In genomic region chr2:25376750-25377621, GRCh38 we compare ENCODE assay signal across 8 cellular contexts. TPM values are rescaled to one million over a fixed set of nuclear protein-coding genes. Genes with fewer than 3 reads are reported as not detected.
DNase-seq lines count a peak whose midpoint lies in the region; ATAC-seq and TF ChIP-seq lines count a peak whose summit lies in the region.

No MANE protein-coding gene starts in this region.

- CTCF ChIA-PET in CD4-positive, alpha-beta memory T cell (lab: Charles Lee; ENCODE audit: partially characterized antibody): interaction anchor here (0.8 to 8.7 kb wide), 21 partner anchors 9 to 214 kb away, joined by 3 to 161 read pairs (median 4); partner anchors contain the start of gene DNMT3A

- H3K36me3 Mint-ChIP-seq in CD4-positive, alpha-beta memory T cell: peaks cover 6% of the 10 kb centered on the region in 2 donors

- no peak for TF ChIP-seq POLR2A in right lobe of liver (IDR thresholded peaks at IDR 0.05)

- no peaks in the 10 kb centered on the region for H3K9me3 ChIP-seq in CD4-positive, alpha-beta memory T cell (ENCODE audit: control insufficient read depth in 1 of 2, low read length in 2 of 2)
- H3K9me3 ChIP-seq in right lobe of liver: no peaks in the 10 kb centered on the region

- peaks cover 19 to 36% (median 23%) of the 10 kb centered on the region in 4 donors for H3K4me1 Mint-ChIP-seq in CD4-positive, alpha-beta memory T cell

- peak; percentile 74 to 98 (median 94) for TF ChIP-seq CTCF in right lobe of liver (IDR thresholded peaks at IDR 0.05)

- DNase-seq in CD4-positive, alpha-beta memory T cell: peak; percentile 92 to 95 (median 92)
- DNase-seq in NCI-H69 (lab: John Stamatoyannopoulos, UW) (peak; percentile 92), dermis blood vessel endothelial cell (peak; percentile 86), right lobe of liver (peak; percentile 68 to 85 (median 82))
- DNase-seq in activated CD4-positive, alpha-beta T cell treated with anti-CD3 and anti-CD28 coated beads, Interleukin-2, amount 50 U/mL, for 24 hours (ENCODE audit: low read depth in 1 of 2, low spot score in 1 of 2): peak; percentile 85 to 91
- DNase-seq in stimulated activated CD4-positive, alpha-beta T cell treated with anti-CD3 and anti-CD28 coated beads, Interleukin-4, amount 100 ng/mL, for 48 hours (ENCODE audit: low read depth in 2 of 2): peak; percentile 86 to 91

- H3K9me3 Mint-ChIP-seq in CD4-positive, alpha-beta memory T cell: peaks cover 0 to 2% (median 0%) of the 10 kb centered on the region in 8 donors

- H3K4me3 Mint-ChIP-seq in CD4-positive, alpha-beta memory T cell: peak overlapping the region; percentile 48 to 85 (median 74)

- peaks cover 38% of the 10 kb centered on the region for H3K4me1 ChIP-seq in CD4-positive, alpha-beta memory T cell (ENCODE audit: insufficient read depth, low read length)
- peaks cover 0 to 15% (median 1%) of the 10 kb centered on the region in 4 donors for H3K4me1 ChIP-seq in right lobe of liver

- intact Hi-C loops in CD4-positive, alpha-beta memory T cell (cut with micrococcal nuclease): loop anchor here (1.0 to 5.0 kb wide), 6 partner anchors 15 to 145 kb away; no protein-coding TSS in a partner anchor
- intact Hi-C loops in right lobe of liver (cut with DNase I): no loop called here

- H3K4me3 ChIP-seq in CD4-positive, alpha-beta memory T cell (ENCODE audit: low read length in 2 of 2): peak overlapping the region in 1 of 2 donors; percentile 36
- peak overlapping the region in 2 of 3 donors; percentile 0 to 24 for H3K4me3 ChIP-seq in right lobe of liver

- peak; percentile 95 for ATAC-seq in GM19438 (IDR thresholded peaks at IDR 0.05; ENCODE audit: low read depth, unreplicated experiment)
- peak; percentile 86 for ATAC-seq in HG03565 (IDR thresholded peaks at IDR 0.05; ENCODE audit: unreplicated experiment)
- ATAC-seq in right lobe of liver: peak; percentile 81 to 86 (median 86)

- no peaks in the 10 kb centered on the region for H3K27me3 Mint-ChIP-seq in CD4-positive, alpha-beta memory T cell

- no peaks in the 10 kb centered on the region for H3K36me3 ChIP-seq in CD4-positive, alpha-beta memory T cell (ENCODE audit: insufficient read depth, low read length)
- no peaks in the 10 kb centered on the region for H3K36me3 ChIP-seq in right lobe of liver

- no peaks in the 10 kb centered on the region for H3K27me3 ChIP-seq in CD4-positive, alpha-beta memory T cell (ENCODE audit: insufficient read depth, low read length)
- H3K27me3 ChIP-seq in right lobe of liver: no peaks in the 10 kb centered on the region

- 57% methylated on average over 11 of the region's 52 CpGs for WGBS in right lobe of liver (ENCODE audit: insufficient coverage, low coverage, low lambda C conversion rate, missing lambda C conversion rate)

- peak overlapping the region; percentile 57 for H3K27ac ChIP-seq in CD4-positive, alpha-beta memory T cell (ENCODE audit: low read depth, low read length)
- no peak overlapping the region for H3K27ac ChIP-seq in right lobe of liver

- POLR2A ChIA-PET in CD4-positive, alpha-beta memory T cell (lab: Charles Lee; ENCODE audit: partially characterized antibody): interaction anchor here (0.6 to 4.4 kb wide), 11 partner anchors 9 to 101 kb away, joined by 3 to 54 read pairs (median 4); partner anchors contain the start of gene DNMT3A

- peak overlapping the region; percentile 90 to 96 (median 94) for H3K27ac Mint-ChIP-seq in CD4-positive, alpha-beta memory T cell

RNA-seq across cellular contexts. Expression of gene DNMT3A, which starts 35.3 kb away (rescaled TPM):
- 10 to 100 TPM; 62.2 to 71.6 TPM for total RNA-seq in CD4-positive, alpha-beta memory T cell
- polyA plus RNA-seq in CD4-positive, alpha-beta memory T cell: 10 to 100 TPM in 1 of 2 donors, 1 to 10 TPM in 1; 7.5 to 14.6 TPM
- total RNA-seq in dermis blood vessel endothelial cell: 31.0 and 32.1 TPM in 2 replicates
- total RNA-seq in right lobe of liver: 10 to 100 TPM in 3 of 6 experiments, 1 to 10 TPM in 3; 4.9 to 13.3 (median 9.3) TPM
